ENCODE assay signal across 15 cellular contexts in genomic region chr2:2464095-2464494, GRCh38.
DNase-seq lines count a peak whose midpoint lies in the region; ATAC-seq and TF ChIP-seq lines count a peak whose summit lies in the region.
"Had no signal": no experiment of that assay in that cellular context is flagged by ENCODE, and none has a peak within 500 bp of the region (broad histone marks: within the 10 kb centered on the region; RNA-seq: fewer than 3 reads in every experiment).

No MANE protein-coding gene starts in this region.

- no peaks in the 10 kb centered on the region for H3K27me3 Mint-ChIP-seq in activated CD4-positive, alpha-beta T cell treated with anti-CD3 and anti-CD28 coated beads, Interleukin-2, amount 10 ng/mL, durations not matched to agents 24 days and 14 days
- no peaks in the 10 kb centered on the region for H3K27me3 Mint-ChIP-seq in WTC11 (ENCODE audit: low read depth)

- TF ChIP-seq CTCF in upper lobe of left lung (IDR thresholded peaks at IDR 0.05) (no peak), WTC11 (IDR thresholded peaks at IDR 0.05) (no peak)

- H3K27ac ChIP-seq in right cardiac atrium (ENCODE audit: low read length) (no peak overlapping the region), upper lobe of left lung (no peak overlapping the region)
- H3K27ac ChIP-seq: esophagus squamous epithelium, RWPE1, uterus had no signal

- H3K4me1 ChIP-seq in right cardiac atrium (ENCODE audit: control insufficient read depth, insufficient read depth, low read length) = no peaks in the 10 kb centered on the region
- no peaks in the 10 kb centered on the region for H3K4me1 ChIP-seq in upper lobe of left lung
- H3K4me1 ChIP-seq in HAP-1 = no peaks in the 10 kb centered on the region
- H3K4me1 ChIP-seq: esophagus squamous epithelium, uterus had no signal

- TF ChIP-seq EP300 in upper lobe of left lung (IDR thresholded peaks at IDR 0.05) = no peak

- no peak overlapping the region for H3K4me3 Mint-ChIP-seq in activated CD4-positive, alpha-beta T cell treated with anti-CD3 and anti-CD28 coated beads, Interleukin-2, amount 10 ng/mL, durations not matched to agents 24 days and 14 days
- H3K4me3 Mint-ChIP-seq in WTC11 = no peak overlapping the region
- H3K4me3 Mint-ChIP-seq: activated CD4-positive, alpha-beta T cell treated with anti-CD3 and anti-CD28 coated beads for 36 hours had no signal

- POLR2A ChIA-PET in WTC11 (lab: Charles Lee) = no interaction called here

- WGBS in right cardiac atrium = 18% methylated on average over 12 of the region's 12 CpGs
- 55 to 69% methylated on average over 6 to 12 of the region's 12 CpGs for WGBS in upper lobe of left lung, 2 donors

- H3K27me3 ChIP-seq in right cardiac atrium (ENCODE audit: control insufficient read depth, insufficient read depth) (no peaks in the 10 kb centered on the region), upper lobe of left lung (no peaks in the 10 kb centered on the region), HAP-1 (ENCODE audit: low read depth) (no peaks in the 10 kb centered on the region)
- H3K27me3 ChIP-seq: uterus had no signal

- intact Hi-C loops in activated CD4-positive, alpha-beta T cell treated with anti-CD3 and anti-CD28 coated beads, Interleukin-2, amount 10 ng/mL, durations not matched to agents 24 days and 14 days (cut with micrococcal nuclease) = no loop called here
- intact Hi-C loops in right cardiac atrium (cut with DNase I) = no loop called here

- ATAC-seq in right cardiac atrium (peak; percentile 84 to 89), upper lobe of left lung (ENCODE audit: low FRiP score in 2 of 2) (peak; percentile 26 to 29), WTC11 (no peak), GM19328 (IDR thresholded peaks at IDR 0.05; ENCODE audit: unreplicated experiment) (no peak)
- ATAC-seq: activated CD4-positive, alpha-beta T cell treated with anti-CD3 and anti-CD28 coated beads for 36 hours had no signal

- H3K9me3 Mint-ChIP-seq in activated CD4-positive, alpha-beta T cell treated with anti-CD3 and anti-CD28 coated beads, Interleukin-2, amount 10 ng/mL, durations not matched to agents 24 days and 14 days = no peaks in the 10 kb centered on the region
- peaks cover 9% of the 10 kb centered on the region; the same call in 1 of the 2 replicates for H3K9me3 Mint-ChIP-seq in WTC11

- DNase-seq in activated CD4-positive, alpha-beta T cell treated with anti-CD3 and anti-CD28 coated beads, Interleukin-2, amount 10 ng/mL, durations not matched to agents 24 days and 14 days = peak; percentile 40
- no peak for DNase-seq in activated CD4-positive, alpha-beta T cell treated with anti-CD3 and anti-CD28 coated beads for 48 hours
- DNase-seq in NCI-H774 (lab: John Stamatoyannopoulos, UW) (peak; percentile 49), right cardiac atrium (peak in 2 of 3 donors; percentile 54 to 65), upper lobe of left lung (no peak), WTC11 (ENCODE audit: low spot score) (no peak), HAP-1 (ENCODE audit: low spot score in 2 of 2) (no peak)
- DNase-seq: activated CD4-positive, alpha-beta T cell treated with anti-CD3 and anti-CD28 coated beads for 36 hours; activated naive CD4-positive, alpha-beta T cell treated with Interleukin-2 at 50 U/mL for 16 hours; esophagus squamous epithelium; stimulated activated naive CD4-positive, alpha-beta T cell treated with Interleukin-2 at 50 U/mL for 16 hours; T-helper 2 cell; uterus had no signal

- no peaks in the 10 kb centered on the region for H3K4me1 Mint-ChIP-seq in activated CD4-positive, alpha-beta T cell treated with anti-CD3 and anti-CD28 coated beads, Interleukin-2, amount 10 ng/mL, durations not matched to agents 24 days and 14 days
- H3K4me1 Mint-ChIP-seq in WTC11 = peaks cover 12% of the 10 kb centered on the region
- H3K4me1 Mint-ChIP-seq: activated CD4-positive, alpha-beta T cell treated with anti-CD3 and anti-CD28 coated beads for 36 hours had no signal

- H3K9me3 ChIP-seq in right cardiac atrium (ENCODE audit: control insufficient read depth, low read length) (no peaks in the 10 kb centered on the region), upper lobe of left lung (no peaks in the 10 kb centered on the region), HAP-1 (no peaks in the 10 kb centered on the region; the same call in 1 of the 2 replicates)
- H3K9me3 ChIP-seq: esophagus squamous epithelium, uterus had no signal

- no peaks in the 10 kb centered on the region for H3K36me3 ChIP-seq in upper lobe of left lung
- no peaks in the 10 kb centered on the region for H3K36me3 ChIP-seq in HAP-1 (replicated peaks)
- H3K36me3 ChIP-seq: esophagus squamous epithelium, uterus had no signal

- no peaks in the 10 kb centered on the region for H3K36me3 Mint-ChIP-seq in activated CD4-positive, alpha-beta T cell treated with anti-CD3 and anti-CD28 coated beads, Interleukin-2, amount 10 ng/mL, durations not matched to agents 24 days and 14 days (ENCODE audit: low read depth)
- H3K36me3 Mint-ChIP-seq in WTC11 = no peaks in the 10 kb centered on the region

- H3K27ac Mint-ChIP-seq in activated CD4-positive, alpha-beta T cell treated with anti-CD3 and anti-CD28 coated beads, Interleukin-2, amount 10 ng/mL, durations not matched to agents 24 days and 14 days = no peak overlapping the region
- H3K27ac Mint-ChIP-seq in WTC11 = no peak overlapping the region
- H3K27ac Mint-ChIP-seq: activated CD4-positive, alpha-beta T cell treated with anti-CD3 and anti-CD28 coated beads for 36 hours had no signal

- in situ Hi-C loops in HAP-1 (cut with MboI; ENCODE audit: low sequenced_read_pairs) = no loop called here

- TF ChIP-seq POLR2A in upper lobe of left lung (IDR thresholded peaks at IDR 0.05) = no peak

- CTCF ChIA-PET in WTC11 (lab: Charles Lee) = no interaction called here

- H3K4me3 ChIP-seq in right cardiac atrium (ENCODE audit: low read length) (peak overlapping the region; percentile 40), upper lobe of left lung (no peak overlapping the region), HAP-1 (no peak overlapping the region)
- H3K4me3 ChIP-seq: esophagus squamous epithelium, uterus had no signal

TF ChIP-seq in WTC11, 78 proteins besides CTCF, POLR2A, EP300 and RAD21 (continues in another document):
- no peak for TF ChIP-seq RORB (CRISPR knock-in tag; IDR thresholded peaks at IDR 0.05)
- TF ChIP-seq ZNF232 (CRISPR knock-in tag; IDR thresholded peaks at IDR 0.05) = no peak
- TF ChIP-seq ZNF423 (CRISPR knock-in tag; IDR thresholded peaks at IDR 0.05) = no peak
- no peak for TF ChIP-seq NR3C1 (CRISPR knock-in tag; conservative IDR thresholded peaks at IDR 0.05; ENCODE audit: low read depth)
- no peak for TF ChIP-seq IRF2 (CRISPR knock-in tag; IDR thresholded peaks at IDR 0.05; ENCODE audit: borderline replicate concordance, low read depth)
- TF ChIP-seq ZNF416 (CRISPR knock-in tag; IDR thresholded peaks at IDR 0.05) = no peak
- TF ChIP-seq ERG (CRISPR knock-in tag; IDR thresholded peaks at IDR 0.05) = no peak
- TF ChIP-seq E2F4 (CRISPR knock-in tag; IDR thresholded peaks at IDR 0.05; ENCODE audit: borderline replicate concordance, low read depth) = no peak
- no peak for TF ChIP-seq PRDM15 (CRISPR knock-in tag; IDR thresholded peaks at IDR 0.05)
- TF ChIP-seq ZMAT4 (CRISPR knock-in tag; IDR thresholded peaks at IDR 0.05) = no peak

Comparison
In these comparisons a context has a peak if more than half of its experiments do, and no peak if none do; other contexts are left out.
1. DNase-seq: peak in activated CD4-positive, alpha-beta T cell treated with anti-CD3 and anti-CD28 coated beads, Interleukin-2, amount 10 ng/mL, durations not matched to agents 24 days and 14 days (single experiment), NCI-H774 (single experiment) and right cardiac atrium (2 of 3); none in activated CD4-positive, alpha-beta T cell treated with anti-CD3 and anti-CD28 coated beads for 48 hours (single experiment), upper lobe of left lung (0 of 2), WTC11 (single experiment) and HAP-1 (0 of 2).
2. ATAC-seq: peak in right cardiac atrium (2 of 2) and upper lobe of left lung (2 of 2); none in WTC11 (single experiment) and GM19328 (single experiment).